Comparison of ENCODE assay signal across 1 cellular context in genomic region chr15:90138071-90138833, GRCh38.
TF ChIP-seq lines count a peak whose summit lies in the region.

No MANE protein-coding gene starts in this region.

TF ChIP-seq in HepG2, 621 proteins besides CTCF, POLR2A, EP300 and RAD21 (continued from another document):
- no peak for TF ChIP-seq ZNF264 (CRISPR knock-in tag; IDR thresholded peaks at IDR 0.05)
- TF ChIP-seq ZFP37 (CRISPR knock-in tag; IDR thresholded peaks at IDR 0.05; ENCODE audit: borderline replicate concordance): no peak
- no peak for TF ChIP-seq SRY (CRISPR knock-in tag; IDR thresholded peaks at IDR 0.05)
- TF ChIP-seq, protein P1, sequence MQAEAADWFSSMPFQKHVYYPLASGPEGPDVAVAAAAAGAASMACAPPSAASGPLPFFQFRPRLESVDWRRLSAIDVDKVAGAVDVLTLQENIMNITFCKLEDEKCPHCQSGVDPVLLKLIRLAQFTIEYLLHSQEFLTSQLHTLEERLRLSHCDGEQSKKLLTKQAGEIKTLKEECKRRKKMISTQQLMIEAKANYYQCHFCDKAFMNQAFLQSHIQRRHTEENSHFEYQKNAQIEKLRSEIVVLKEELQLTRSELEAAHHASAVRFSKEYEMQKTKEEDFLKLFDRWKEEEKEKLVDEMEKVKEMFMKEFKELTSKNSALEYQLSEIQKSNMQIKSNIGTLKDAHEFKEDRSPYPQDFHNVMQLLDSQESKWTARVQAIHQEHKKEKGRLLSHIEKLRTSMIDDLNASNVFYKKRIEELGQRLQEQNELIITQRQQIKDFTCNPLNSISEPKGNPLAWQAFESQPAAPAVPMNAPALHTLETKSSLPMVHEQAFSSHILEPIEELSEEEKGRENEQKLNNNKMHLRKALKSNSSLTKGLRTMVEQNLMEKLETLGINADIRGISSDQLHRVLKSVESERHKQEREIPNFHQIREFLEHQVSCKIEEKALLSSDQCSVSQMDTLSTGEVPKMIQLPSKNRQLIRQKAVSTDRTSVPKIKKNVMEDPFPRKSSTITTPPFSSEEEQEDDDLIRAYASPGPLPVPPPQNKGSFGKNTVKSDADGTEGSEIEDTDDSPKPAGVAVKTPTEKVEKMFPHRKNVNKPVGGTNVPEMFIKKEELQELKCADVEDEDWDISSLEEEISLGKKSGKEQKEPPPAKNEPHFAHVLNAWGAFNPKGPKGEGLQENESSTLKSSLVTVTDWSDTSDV (CRISPR knock-in tag; IDR thresholded peaks at IDR 0.05): no peak
- TF ChIP-seq GPN1 (CRISPR knock-in tag; IDR thresholded peaks at IDR 0.05; ENCODE audit: borderline replicate concordance): no peak
